In the genomic region with DNA sequence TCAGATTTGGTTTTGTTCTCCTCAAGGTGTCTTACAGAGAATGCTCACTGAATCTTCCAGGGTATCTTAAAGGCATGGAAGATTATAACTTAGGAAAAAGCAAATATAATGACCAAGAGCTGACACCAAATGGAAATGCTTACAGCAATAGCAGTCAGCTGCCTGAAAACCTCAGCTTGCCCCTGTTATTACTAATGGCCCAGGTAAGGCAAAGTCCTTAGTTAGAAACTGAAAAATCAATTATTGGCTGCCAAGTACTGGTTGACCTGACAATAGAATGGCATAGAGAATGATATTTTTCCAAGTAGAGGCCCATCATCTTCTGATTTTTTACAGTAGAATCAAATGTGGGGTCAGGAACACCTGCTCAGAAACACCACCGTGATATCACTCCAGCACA, we compare ENCODE assay signal across 4 cellular contexts.
"Had no signal": no experiment of that assay in that cellular context is flagged by ENCODE, and none has a peak within 500 bp of the region (broad histone marks: within the 10 kb centered on the region; RNA-seq: fewer than 3 reads in every experiment).

No MANE protein-coding gene starts in this region.

- ATAC-seq: K562 had no signal

- H3K4me3 ChIP-seq: K562 had no signal

- FAIRE-seq: K562 had no signal

- H3K27ac ChIP-seq: HL-60 had no signal

- DNase-seq: IMR-90, KBM-7 had no signal
